ENCODE assay signal across 24 cellular contexts in the genomic region with DNA sequence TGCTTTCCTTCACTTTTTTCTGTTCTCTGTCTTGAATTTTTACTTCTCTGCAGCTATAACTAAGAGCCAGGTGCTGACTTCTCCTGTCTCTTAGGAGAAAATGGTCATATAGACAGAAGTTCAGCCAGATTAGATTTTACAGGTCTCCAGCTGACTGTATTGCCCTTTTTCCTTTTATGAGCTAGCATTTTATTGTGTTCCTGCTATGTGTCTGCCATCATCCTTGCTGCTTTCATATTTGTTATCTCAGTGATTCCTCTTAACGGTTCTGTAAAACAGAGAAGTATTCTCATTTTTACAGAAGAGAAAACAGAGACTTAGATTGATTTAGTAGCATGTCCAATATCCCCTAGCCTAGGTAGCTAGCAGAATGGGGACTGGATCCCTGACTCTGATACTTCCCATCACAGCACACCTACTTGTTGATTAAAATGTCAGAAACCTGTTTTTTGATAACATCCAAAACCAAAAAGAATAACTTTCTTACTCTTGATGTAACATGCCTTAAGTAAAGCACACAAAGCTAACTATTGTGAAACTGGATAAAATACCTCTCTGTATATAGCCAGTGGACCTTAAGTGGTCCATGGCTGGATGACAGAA. TPM values are rescaled to one million over a fixed set of nuclear protein-coding genes. Genes with fewer than 3 reads are reported as not detected.
DNase-seq lines count a peak whose midpoint lies in the region; ATAC-seq and TF ChIP-seq lines count a peak whose summit lies in the region.
"Had no signal": no experiment of that assay in that cellular context is flagged by ENCODE, and none has a peak within 500 bp of the region (broad histone marks: within the 10 kb centered on the region; RNA-seq: fewer than 3 reads in every experiment).

No MANE protein-coding gene starts in this region.

- H3K9ac ChIP-seq in OCI-LY1 (ENCODE audit: low read length): no peak overlapping the region

- peaks cover 0 to 3% of the 10 kb centered on the region in 2 donors for H3K36me3 Mint-ChIP-seq in activated T-cell treated with anti-CD3 and anti-CD28 coated beads, Interleukin-2, amount 50 U/mL, for 72 hours (ENCODE audit: insufficient read depth in 2 of 2)
- H3K36me3 Mint-ChIP-seq in immature natural killer cell: peaks cover 0 to 6% (median 5%) of the 10 kb centered on the region in 3 donors

- H3K27ac Mint-ChIP-seq in activated T-cell treated with anti-CD3 and anti-CD28 coated beads, Interleukin-2, amount 50 U/mL, for 72 hours: peak overlapping the region; percentile 64
- H3K27ac Mint-ChIP-seq in immature natural killer cell: peak overlapping the region in 5 of 6 donors; percentile 1 to 77 (median 12)
- H3K27ac Mint-ChIP-seq: activated CD8-positive, alpha-beta T cell treated with anti-CD3 and anti-CD28 coated beads for 36 hours; activated naive CD8-positive, alpha-beta T cell; T-helper 1 cell treated with Interleukin-12 subunit alpha and Interleukin-12 subunit beta and Interleukin-4 antibody, amounts not matched to agents 30 μg/mL and 1 μg/mL, for 36 hours had no signal

- H3K9me3 Mint-ChIP-seq in activated T-cell treated with anti-CD3 and anti-CD28 coated beads, Interleukin-2, amount 50 U/mL, for 72 hours: no peaks in the 10 kb centered on the region
- H3K9me3 Mint-ChIP-seq in immature natural killer cell: no peaks in the 10 kb centered on the region
- H3K9me3 Mint-ChIP-seq: activated T-cell treated with anti-CD3 and anti-CD28 coated beads, Interleukin-2, amount 50 U/mL, for 4 hours; T-helper 1 cell treated with Interleukin-12 subunit alpha and Interleukin-12 subunit beta and Interleukin-4 antibody, amounts not matched to agents 30 μg/mL and 1 μg/mL, for 36 hours had no signal

- H3K4me3 Mint-ChIP-seq in activated T-cell treated with anti-CD3 and anti-CD28 coated beads, Interleukin-2, amount 50 U/mL, for 72 hours: peak overlapping the region in 1 of 2 donors; percentile 36
- H3K4me3 Mint-ChIP-seq in immature natural killer cell: no peak overlapping the region
- H3K4me3 Mint-ChIP-seq: activated CD8-positive, alpha-beta T cell treated with anti-CD3 and anti-CD28 coated beads for 36 hours; activated naive CD8-positive, alpha-beta T cell; activated T-cell treated with anti-CD3 and anti-CD28 coated beads, Interleukin-2, amount 50 U/mL, for 4 hours; T-helper 1 cell treated with Interleukin-12 subunit alpha and Interleukin-12 subunit beta and Interleukin-4 antibody, amounts not matched to agents 30 μg/mL and 1 μg/mL, for 36 hours had no signal

- no peaks in the 10 kb centered on the region for H3F3A ChIP-seq in OCI-LY1 (ENCODE audit: insufficient read depth, low read length)

- H3K27me3 ChIP-seq in OCI-LY1 (ENCODE audit: insufficient read depth, low read length) (no peaks in the 10 kb centered on the region), H7 (ENCODE audit: control insufficient read depth, insufficient read depth, low read length) (no peaks in the 10 kb centered on the region)
- H3K27me3 ChIP-seq: neutrophil, Peyer's patch, SJSA1, spleen had no signal

- no peaks in the 10 kb centered on the region for H3K9me2 ChIP-seq in OCI-LY1 (ENCODE audit: low read depth, low read length)

- H3K4me1 Mint-ChIP-seq in activated T-cell treated with anti-CD3 and anti-CD28 coated beads, Interleukin-2, amount 50 U/mL, for 72 hours (ENCODE audit: low read depth): peaks cover 52% of the 10 kb centered on the region
- peaks cover 72 to 79% of the 10 kb centered on the region in 2 donors for H3K4me1 Mint-ChIP-seq in immature natural killer cell

- no peak overlapping the region for H2AFZ ChIP-seq in OCI-LY1 (ENCODE audit: low read length)

- peaks cover 85% of the 10 kb centered on the region for H3K79me2 ChIP-seq in OCI-LY1 (ENCODE audit: insufficient read depth, low read length)

- H3K36me3 ChIP-seq in OCI-LY1 (ENCODE audit: insufficient read depth, low read length) (peaks cover 26% of the 10 kb centered on the region), H7 (replicated peaks; ENCODE audit: control insufficient read depth, insufficient read depth, low read length) (no peaks in the 10 kb centered on the region)
- H3K36me3 ChIP-seq: neutrophil, Peyer's patch, SJSA1, spleen had no signal

- peaks cover 30% of the 10 kb centered on the region for H3K4me1 ChIP-seq in OCI-LY1 (ENCODE audit: insufficient read depth, low read length, severe bottlenecking)
- H3K4me1 ChIP-seq: SJSA1 had no signal

- no peak overlapping the region for H3K4me3 ChIP-seq in OCI-LY1 (ENCODE audit: low read depth, low read length, poor library complexity, severe bottlenecking)
- H3K4me3 ChIP-seq in H7 (ENCODE audit: insufficient read depth, low read depth, low read length): no peak overlapping the region
- H3K4me3 ChIP-seq: A549, Peyer's patch, SJSA1, spleen had no signal

- H3K27ac ChIP-seq in OCI-LY1 (ENCODE audit: low read depth, low read length, poor library complexity, severe bottlenecking): peak overlapping the region; percentile 39
- H3K27ac ChIP-seq: A549, neutrophil, Peyer's patch, SJSA1, spleen, WERI-Rb-1 had no signal

- no peak for ATAC-seq in activated T-cell treated with anti-CD3 and anti-CD28 coated beads, Interleukin-2, amount 50 U/mL, for 72 hours (replicated peaks in 1 of 2)
- no peak for ATAC-seq in GM21576 (IDR thresholded peaks at IDR 0.05; ENCODE audit: unreplicated experiment)
- ATAC-seq: A549; activated CD8-positive, alpha-beta T cell treated with anti-CD3 and anti-CD28 coated beads for 36 hours; activated T-cell treated with anti-CD3 and anti-CD28 coated beads, Interleukin-2, amount 50 U/mL, for 4 hours; esophagus mucosa; left cardiac atrium had no signal

- H4K20me1 ChIP-seq in OCI-LY1 (ENCODE audit: insufficient read depth, low read length): no peaks in the 10 kb centered on the region

- no peak overlapping the region for H3K4me2 ChIP-seq in OCI-LY1 (ENCODE audit: low read length)
- H3K4me2 ChIP-seq: A549 had no signal

- peaks cover 4% of the 10 kb centered on the region; the same call in 1 of the 2 replicates for H3K9me3 ChIP-seq in OCI-LY1 (ENCODE audit: low read length)
- H3K9me3 ChIP-seq: A549, neutrophil, Peyer's patch, SJSA1, spleen had no signal

- H3K27me3 Mint-ChIP-seq in activated T-cell treated with anti-CD3 and anti-CD28 coated beads, Interleukin-2, amount 50 U/mL, for 72 hours (ENCODE audit: low read depth): no peaks in the 10 kb centered on the region
- peaks cover 3 to 7% (median 4%) of the 10 kb centered on the region in 3 donors for H3K27me3 Mint-ChIP-seq in immature natural killer cell (ENCODE audit: low read depth in 3 of 3)
- H3K27me3 Mint-ChIP-seq: activated CD8-positive, alpha-beta T cell treated with anti-CD3 and anti-CD28 coated beads for 36 hours; activated naive CD8-positive, alpha-beta T cell had no signal

- no peak for TF ChIP-seq CTCF in OCI-LY1 (IDR thresholded peaks at IDR 0.05; ENCODE audit: low read length)

- no peak for DNase-seq in activated T-cell treated with anti-CD3 and anti-CD28 coated beads, Interleukin-2, amount 50 U/mL, for 72 hours
- DNase-seq in activated T-cell treated with anti-CD3 and anti-CD28 coated beads, Interleukin-2, amount 50 U/mL, for 1 hour: no peak
- DNase-seq in immature natural killer cell (no peak), superior temporal gyrus (ENCODE audit: extremely low spot score) (peak; percentile 7), H7 (no peak), NCI-H187 (lab: John Stamatoyannopoulos, UW) (no peak)
- DNase-seq: activated CD8-positive, alpha-beta T cell treated with anti-CD3 and anti-CD28 coated beads for 36 hours; activated T-cell treated with anti-CD3 and anti-CD28 coated beads, Interleukin-2, amount 50 U/mL, for 4 hours; effector memory CD4-positive, alpha-beta T cell; left cardiac atrium; NCI-H1436; NCI-H748 treated with DMSO at 0.1 percent for 48 hours; Peyer's patch; spleen; stimulated activated CD4-positive, alpha-beta T cell treated with anti-CD3 and anti-CD28 coated beads, Interleukin-4, amount 100 ng/mL, for 4 hours; WERI-Rb-1 had no signal

RNA-seq across cellular contexts. Expression of gene KAT6B, which starts 5.2 kb away (rescaled TPM):
- total RNA-seq in activated T-cell treated with anti-CD3 and anti-CD28 coated beads, Interleukin-2, amount 50 U/mL, for 72 hours: 10 to 100 TPM; 27.9 to 29.8 TPM
- 10 to 100 TPM in 2 of 3 donors, 1 to 10 TPM in 1; 9.9 to 55.7 (median 20.2) TPM for polyA plus RNA-seq in immature natural killer cell
- total RNA-seq in H7 (2014; rRNA removed; shearing (Covaris generic)): 5.2 and 11.2 TPM in 2 replicates
